8 cellular contexts compared by ENCODE assay signal in the genomic region with DNA sequence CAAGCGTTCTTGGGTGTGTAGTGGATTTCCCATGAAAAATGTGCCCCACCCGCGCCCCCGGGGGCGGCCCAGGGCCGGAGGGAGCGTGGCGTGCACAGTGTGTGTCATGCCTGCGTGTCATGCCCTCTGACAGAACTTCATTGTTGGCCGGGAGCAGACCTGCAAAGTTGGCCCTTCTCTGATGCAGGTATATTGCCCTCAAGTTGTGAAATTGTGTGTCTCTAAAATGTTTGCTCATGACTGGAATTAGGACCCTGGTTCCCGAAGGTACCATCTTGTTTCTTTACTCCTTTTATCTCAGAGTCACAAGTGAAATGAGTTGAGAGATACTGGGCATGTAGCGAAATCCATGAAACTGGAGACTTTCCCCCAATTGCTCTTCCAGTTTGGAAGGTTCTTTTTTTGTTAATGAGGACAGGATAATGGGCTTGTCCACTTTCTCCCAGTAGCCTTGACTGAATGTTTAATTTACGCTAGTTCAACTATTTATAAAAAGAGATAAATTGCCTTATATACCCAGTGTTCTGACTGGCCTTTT. TPM values are rescaled to one million over a fixed set of nuclear protein-coding genes. Genes with fewer than 3 reads are reported as not detected.
DNase-seq lines count a peak whose midpoint lies in the region; ATAC-seq and TF ChIP-seq lines count a peak whose summit lies in the region.

No MANE protein-coding gene starts in this region.

- 12% methylated on average over 8 of the region's 13 CpGs for WGBS in mammary epithelial cell (ENCODE audit: low coverage, missing lambda C conversion rate)

- peak overlapping the region; percentile 88 for H3K4me2 ChIP-seq in mammary epithelial cell (ENCODE audit: insufficient read depth, low read depth, low read length)

- no peaks in the 10 kb centered on the region for H3K36me3 Mint-ChIP-seq in T-helper 17 cell (ENCODE audit: low read depth)

- intact Hi-C loops in mammary epithelial cell (cut with micrococcal nuclease), result loop anchor here (2.0 kb wide), 2 partner anchors 36 to 48 kb away; no protein-coding TSS in a partner anchor

- BruUV-seq in mammary epithelial cell (replicated peaks; lab: Mats Ljungman, UMichigan), result TSS peak; percentile 52

- H3K4me1 ChIP-seq in mammary epithelial cell (ENCODE audit: insufficient read depth, low read length), result peaks cover 23% of the 10 kb centered on the region

- in situ Hi-C loops in mammary epithelial cell (cut with MboI; ENCODE audit: low sequenced_read_pairs in 2 of 2), result no loop called here

- H3K27me3 Mint-ChIP-seq in T-helper 17 cell, result no peaks in the 10 kb centered on the region

- DNase-seq in GM12865 (ENCODE audit: low read depth), result peak; percentile 48
- peak in 1 of 3 donors; percentile 14 for DNase-seq in T-helper 17 cell
- peak; percentile 68 for DNase-seq in mammary epithelial cell
- peak; percentile 65 for DNase-seq in kidney tubule cell (ENCODE audit: low spot score)
- peak; percentile 33 to 35 for DNase-seq in stimulated activated CD4-positive, alpha-beta T cell treated with anti-CD3 and anti-CD28 coated beads, Interleukin-2, amount 100 ng/mL, for 48 hours
- no peak for DNase-seq in amniotic stem cell (lab: John Stamatoyannopoulos, UW)

- dilution Hi-C loops in mammary epithelial cell (cut with HindIII; ENCODE audit: low sequenced_read_pairs), result no loop called here

- no peaks in the 10 kb centered on the region for H4K20me1 ChIP-seq in mammary epithelial cell (ENCODE audit: insufficient read depth, low read length)

- CTCF ChIA-PET in mammary epithelial cell (lab: Charles Lee; ENCODE audit: low non-redundant PET), result interaction anchor here (0.5 kb wide), 1 partner anchor 289 kb away, joined by 3 read pairs; no protein-coding TSS in a partner anchor

- ATAC-seq in HG03280 (IDR thresholded peaks at IDR 0.05; ENCODE audit: unreplicated experiment) (peak; percentile 22), T-helper 17 cell (no peak), GM18858 (IDR thresholded peaks at IDR 0.05; ENCODE audit: unreplicated experiment) (no peak)

- no peaks in the 10 kb centered on the region for H3K36me3 ChIP-seq in mammary epithelial cell (ENCODE audit: insufficient read depth, low read length)

- peaks cover 56% of the 10 kb centered on the region for H3K79me2 ChIP-seq in mammary epithelial cell (ENCODE audit: insufficient read depth, low read length)

- H3K27ac Mint-ChIP-seq in T-helper 17 cell, result peak overlapping the region; percentile 97

- peak overlapping the region; percentile 99 for H3K9ac ChIP-seq in mammary epithelial cell (ENCODE audit: insufficient read depth, low read length)

- H3K27me3 ChIP-seq in mammary epithelial cell (ENCODE audit: insufficient read depth, low read length), result no peaks in the 10 kb centered on the region

- peak overlapping the region; percentile 95 for H3K4me3 Mint-ChIP-seq in T-helper 17 cell

- H3K4me1 Mint-ChIP-seq in T-helper 17 cell, result peaks cover 26% of the 10 kb centered on the region

- H3K9me3 ChIP-seq in T-helper 17 cell (ENCODE audit: control insufficient read depth, low read length, poor library complexity, severe bottlenecking), result no peaks in the 10 kb centered on the region
- no peaks in the 10 kb centered on the region for H3K9me3 ChIP-seq in mammary epithelial cell (replicated peaks; ENCODE audit: insufficient read depth, low read length)

- peak overlapping the region; percentile 89 for H2AFZ ChIP-seq in mammary epithelial cell (ENCODE audit: low read depth, low read length)

- TF ChIP-seq CTCF in GM12865 (IDR thresholded peaks at IDR 0.05; ENCODE audit: insufficient read depth, low read depth, low read length, missing control alignments), result no peak
- TF ChIP-seq CTCF in mammary epithelial cell (conservative IDR thresholded peaks at IDR 0.05 in 1 of 2, IDR thresholded peaks at IDR 0.05 in 1 of 2; ENCODE audit: extremely low read depth in 1 of 2, insufficient read depth in 1 of 2, low read depth in 1 of 2, low read length in 2 of 2), result no peak

- H3K27ac ChIP-seq in mammary epithelial cell (ENCODE audit: insufficient read depth, low read depth, low read length), result peak overlapping the region; percentile 99

- H3K4me3 ChIP-seq in GM12865 (ENCODE audit: low read depth, low read length) (peak overlapping the region; percentile 84), mammary epithelial cell (replicated peaks in 1 of 3; ENCODE audit: insufficient read depth in 1 of 3, low read depth in 2 of 3, low read length in 3 of 3) (peak overlapping the region; percentile 73 to 77 (median 77))

RNA-seq across cellular contexts. Expression of a gene that starts 26.2 kb away (rescaled TPM):
- total RNA-seq in T-helper 17 cell, result 10 to 100 TPM; 34.7 to 36.8 TPM
- 100 to 1,000 TPM in 1 of 2 donors, 10 to 100 TPM in 1; 87.9 to 120 TPM for total RNA-seq in mammary epithelial cell
- polyA plus RNA-seq in mammary epithelial cell, result 68.7 TPM
- 39.9 TPM for polyA minus RNA-seq in mammary epithelial cell

RNA-seq across cellular contexts. Expression of a gene that starts 26.6 kb away (rescaled TPM):
- total RNA-seq in T-helper 17 cell (10 to 100 TPM; 21.1 to 27.8 TPM), mammary epithelial cell (10 to 100 TPM; 30.2 to 34.3 TPM)
- polyA plus RNA-seq in mammary epithelial cell, result 23.8 TPM
- polyA minus RNA-seq in mammary epithelial cell, result 22.9 TPM
